ENCODE assay signal across 8 cellular contexts in the genomic region with DNA sequence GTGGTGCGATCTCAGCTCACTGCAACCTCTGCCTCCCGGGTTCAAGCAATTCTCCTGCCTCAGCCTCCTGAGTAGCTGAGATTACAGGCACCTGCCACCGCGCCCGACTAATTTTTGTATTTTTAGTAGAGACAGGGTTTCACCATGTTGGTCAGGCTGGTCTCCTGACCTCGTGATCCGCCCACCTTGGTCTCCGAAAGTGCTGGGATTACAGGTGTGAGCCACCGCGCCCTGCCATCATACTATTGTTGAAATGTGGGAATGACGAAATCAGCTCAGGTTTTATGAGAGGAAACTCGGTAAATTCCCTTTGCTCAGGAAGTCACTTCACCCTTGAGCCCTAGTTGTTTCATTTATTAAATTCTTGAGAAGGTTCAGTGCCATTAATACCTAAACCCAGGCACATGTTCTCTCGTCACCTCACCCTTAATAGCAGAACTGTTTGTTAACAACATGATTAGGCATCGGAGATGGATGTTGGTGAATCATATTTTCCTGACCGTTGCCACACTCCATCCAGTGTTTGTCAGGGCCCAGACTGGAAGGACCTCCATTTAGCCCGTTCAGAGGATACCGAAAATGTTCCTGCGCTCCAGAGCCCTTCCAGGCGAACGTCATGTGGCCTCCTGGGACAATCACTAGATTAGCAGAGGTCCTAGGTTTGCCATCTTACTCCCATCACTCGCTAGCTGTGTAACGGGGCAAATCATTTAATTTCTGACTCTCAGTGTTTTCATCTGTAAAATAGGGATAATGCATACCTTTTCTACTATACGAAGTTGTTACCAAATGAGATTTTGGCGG. TPM values are rescaled to one million over a fixed set of nuclear protein-coding genes. Genes with fewer than 3 reads are reported as not detected.
DNase-seq lines count a peak whose midpoint lies in the region; ATAC-seq and TF ChIP-seq lines count a peak whose summit lies in the region.

No MANE protein-coding gene starts in this region.

- H3K4me2 ChIP-seq in DOHH2 (ENCODE audit: low read length): peak overlapping the region; percentile 91

- ATAC-seq in GM19455 (IDR thresholded peaks at IDR 0.05; ENCODE audit: unreplicated experiment) (peak; percentile 47), HG03442 (IDR thresholded peaks at IDR 0.05; ENCODE audit: unreplicated experiment) (peak; percentile 48)

- peaks cover 28% of the 10 kb centered on the region for H3F3A ChIP-seq in DOHH2 (ENCODE audit: control insufficient read depth, insufficient read depth)

- H3K27ac ChIP-seq in DOHH2 (ENCODE audit: low read depth, low read length) (peak overlapping the region; percentile 92), thymus (ENCODE audit: low read depth) (peak overlapping the region; percentile 61)

- H3K4me3 ChIP-seq in DOHH2 (ENCODE audit: low read length) (peak overlapping the region; percentile 76), thymus (ENCODE audit: low read length) (no peak overlapping the region)

- no peaks in the 10 kb centered on the region for H4K20me1 ChIP-seq in DOHH2 (ENCODE audit: control insufficient read depth, insufficient read depth, low read depth, low read length)

- no peaks in the 10 kb centered on the region for H3K27me3 ChIP-seq in DOHH2 (ENCODE audit: control insufficient read depth, low read length)
- H3K27me3 ChIP-seq in thymus (ENCODE audit: control insufficient read depth, insufficient read depth): no peaks in the 10 kb centered on the region

- 90% methylated on average over 24 of the region's 24 CpGs for WGBS in thymus

- no peak for TF ChIP-seq CTCF in DOHH2 (IDR thresholded peaks at IDR 0.05; ENCODE audit: low read depth, low read length, poor library complexity, severe bottlenecking)

- H3K79me2 ChIP-seq in DOHH2 (ENCODE audit: control insufficient read depth, low read length): peaks cover 49% of the 10 kb centered on the region

- DNase-seq in dermis microvascular lymphatic vessel endothelial cell (ENCODE audit: low read depth in 2 of 2) (peak; percentile 71 to 76), NCI-H2227 (lab: John Stamatoyannopoulos, UW; ENCODE audit: unreplicated experiment) (no peak), NCI-H1048 (lab: John Stamatoyannopoulos, UW) (no peak)
- no peak for DNase-seq in NK-92 treated with Interleukin-12 subunit alpha and Interleukin-12 subunit beta, amount 100 ng/mL, for 24 hours (lab: John Stamatoyannopoulos, UW)

- H3K36me3 ChIP-seq in DOHH2 (ENCODE audit: control insufficient read depth, low read length): peaks cover 23% of the 10 kb centered on the region
- H3K36me3 ChIP-seq in thymus (ENCODE audit: control insufficient read depth, insufficient read depth): peaks cover 10% of the 10 kb centered on the region

- H3K9me2 ChIP-seq in DOHH2 (replicated peaks; ENCODE audit: control insufficient read depth, low read length): no peaks in the 10 kb centered on the region

- H3K9me3 ChIP-seq in DOHH2 (ENCODE audit: control insufficient read depth, insufficient read depth, low read length) (no peaks in the 10 kb centered on the region), thymus (ENCODE audit: control insufficient read depth) (no peaks in the 10 kb centered on the region)

- peaks cover 42% of the 10 kb centered on the region for H3K4me1 ChIP-seq in DOHH2 (ENCODE audit: control insufficient read depth, low read length)
- no peaks in the 10 kb centered on the region for H3K4me1 ChIP-seq in thymus (ENCODE audit: control insufficient read depth, insufficient read depth, low read length)

RNA-seq across cellular contexts. Expression of gene CREBRF, which starts 20.0 kb away (rescaled TPM):
- total RNA-seq in dermis microvascular lymphatic vessel endothelial cell: 16.3 and 21.5 TPM in 2 replicates
- polyA plus RNA-seq in thymus: 12.8 TPM

RNA-seq across cellular contexts. Expression of gene ATP6V0E1, which starts 52.5 kb away (rescaled TPM):
- total RNA-seq in dermis microvascular lymphatic vessel endothelial cell: 326 and 336 TPM in 2 replicates
- 420 TPM for polyA plus RNA-seq in thymus

Comparison
In these comparisons a context has a peak if more than half of its experiments do, and no peak if none do; other contexts are left out.
1. DNase-seq: peak in dermis microvascular lymphatic vessel endothelial cell (2 of 2); none in NK-92 treated with Interleukin-12 subunit alpha and Interleukin-12 subunit beta, amount 100 ng/mL, for 24 hours (single experiment), NCI-H2227 (single experiment) and NCI-H1048 (single experiment).